In the genomic region with DNA sequence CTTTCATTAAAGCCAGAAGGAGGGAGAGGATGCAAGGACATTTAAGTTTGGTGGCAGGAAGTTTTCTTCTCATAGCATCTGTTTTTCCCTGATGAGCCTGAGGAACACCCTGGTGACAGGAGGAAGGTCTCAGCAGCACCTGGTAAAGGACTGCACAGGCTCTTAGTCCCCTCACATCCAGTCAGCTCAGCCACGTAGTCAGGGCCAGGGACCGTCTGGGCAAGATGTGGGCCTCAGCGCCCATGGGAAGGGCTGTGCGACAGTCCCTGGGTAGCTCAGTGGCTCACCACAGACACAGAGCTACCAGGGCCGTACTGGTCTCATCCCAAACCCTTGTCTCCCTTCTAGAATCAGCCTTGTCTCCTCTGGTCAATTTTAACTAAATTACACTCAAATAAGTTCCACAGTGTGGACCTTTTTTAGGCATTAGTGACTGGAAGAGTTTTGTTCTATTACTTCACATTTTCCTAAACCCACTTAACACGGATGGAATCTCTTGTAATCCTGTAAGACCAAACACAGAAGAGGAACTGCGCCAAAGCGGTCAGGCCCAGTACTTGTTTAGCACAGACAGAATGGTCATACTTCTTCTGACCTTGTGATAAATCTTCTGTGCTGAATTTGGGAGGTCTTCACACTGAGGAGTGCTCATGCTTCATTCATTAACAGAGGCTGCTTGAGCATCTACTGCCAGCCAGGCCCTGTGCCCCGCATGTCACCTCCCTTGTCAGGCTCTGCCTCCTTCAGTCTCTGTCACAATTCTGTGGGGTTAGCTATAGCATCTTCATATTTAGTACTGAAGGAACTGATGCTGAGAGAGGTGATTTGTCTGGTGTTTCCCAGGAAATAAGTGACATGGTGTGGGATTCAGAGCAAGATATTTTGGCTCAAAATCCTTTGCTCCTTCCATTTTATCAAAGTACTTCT, we compare ENCODE assay signal across 12 cellular contexts.
"Had no signal": no experiment of that assay in that cellular context is flagged by ENCODE, and none has a peak within 500 bp of the region (broad histone marks: within the 10 kb centered on the region; RNA-seq: fewer than 3 reads in every experiment).

No MANE protein-coding gene starts in this region.

- H3K27me3 ChIP-seq: left lung, thyroid gland had no signal

- H3K4me1 ChIP-seq: left lung had no signal

- H3K9me3 ChIP-seq: left lung, psoas muscle, thyroid gland had no signal

- H3K36me3 ChIP-seq: left lung, thyroid gland had no signal

- H3K4me3 ChIP-seq: left lung, psoas muscle, thyroid gland had no signal

- ATAC-seq: left lung, psoas muscle, SK-N-SH treated with all-trans-retinoic acid at 6 μM for 48 hours had no signal

- H3K27ac ChIP-seq: left lung, psoas muscle, thyroid gland had no signal

- FAIRE-seq: islet of Langerhans, TTC549 had no signal

- DNase-seq: activated CD4-positive, alpha-beta T cell treated with anti-CD3 and anti-CD28 coated beads, Interleukin-2, amount 50 U/mL, for 1 hour; activated CD4-positive, CD25-positive, alpha-beta regulatory T cell; endodermal cell; erythroblast; foreskin fibroblast; left lung; psoas muscle; stimulated activated CD4-positive, alpha-beta T cell treated with anti-CD3 and anti-CD28 coated beads, Interleukin-2, amount 100 ng/mL, for 48 hours; thyroid gland had no signal
